Comparison of ENCODE assay signal across 1 cellular context in the genomic region with DNA sequence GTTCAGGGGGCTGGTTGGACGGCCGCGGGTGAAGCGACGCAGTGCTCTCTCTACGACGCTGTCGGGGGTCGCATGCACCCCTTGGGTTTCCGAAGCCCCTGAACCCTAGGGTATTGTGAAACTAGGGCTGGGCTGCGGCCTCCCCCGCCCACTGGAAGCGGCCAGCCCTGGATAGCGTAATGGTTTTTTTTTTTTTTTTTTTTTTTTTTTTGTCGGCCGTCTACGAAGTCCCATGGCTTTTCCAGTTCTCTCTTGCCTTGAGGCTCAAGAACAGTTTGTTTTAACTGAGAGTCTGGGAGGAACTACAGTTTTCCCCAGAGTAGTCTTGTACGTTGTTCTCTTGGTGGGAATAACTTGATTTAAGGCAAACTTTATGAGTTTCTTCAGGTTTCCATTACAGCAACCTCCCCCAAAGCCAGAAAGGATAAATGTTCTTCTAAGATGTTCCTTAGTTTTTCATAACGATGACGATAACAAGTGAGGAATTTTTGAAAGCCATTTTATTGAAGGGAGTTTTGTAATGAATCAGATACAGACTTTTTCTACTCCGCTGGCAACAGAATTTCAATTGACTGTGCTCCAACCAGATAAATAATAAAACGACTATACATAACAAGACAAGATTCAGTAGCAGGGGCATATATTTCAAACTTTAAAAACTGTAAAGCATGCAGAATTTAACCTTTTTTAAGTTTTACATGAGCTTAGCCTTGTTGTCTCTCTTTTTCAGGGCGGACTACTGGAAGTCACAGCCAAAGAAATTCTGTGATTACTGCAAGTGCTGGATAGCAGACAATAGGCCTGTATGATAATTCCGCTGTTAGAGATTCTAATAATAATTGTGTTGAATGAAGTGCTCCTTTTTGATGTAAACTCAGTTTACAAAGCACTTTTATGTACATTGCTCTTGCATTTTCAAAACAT.
TF ChIP-seq lines count a peak whose summit lies in the region.

No MANE protein-coding gene starts in this region.

TF ChIP-seq in K562, 482 proteins besides CTCF, POLR2A, EP300 and RAD21 (continued from another document):
- no peak for TF ChIP-seq NKRF (IDR thresholded peaks at IDR 0.05; ENCODE audit: borderline replicate concordance)
- TF ChIP-seq E2F3 (CRISPR knock-in tag; IDR thresholded peaks at IDR 0.05) = no peak
- TF ChIP-seq MEIS2 (IDR thresholded peaks at IDR 0.05; ENCODE audit: partially characterized antibody) = no peak
- TF ChIP-seq CEBPG (CRISPR knock-in tag; IDR thresholded peaks at IDR 0.05) = peak; percentile 80; the same call in 1 of the 2 replicates
- TF ChIP-seq CEBPG (tag; conservative IDR thresholded peaks at IDR 0.05 in 1 of 2, IDR thresholded peaks at IDR 0.05 in 1 of 2) = peak; percentile 44 to 91; a peak in 3 of 4 replicates
- TF ChIP-seq, protein P1, sequence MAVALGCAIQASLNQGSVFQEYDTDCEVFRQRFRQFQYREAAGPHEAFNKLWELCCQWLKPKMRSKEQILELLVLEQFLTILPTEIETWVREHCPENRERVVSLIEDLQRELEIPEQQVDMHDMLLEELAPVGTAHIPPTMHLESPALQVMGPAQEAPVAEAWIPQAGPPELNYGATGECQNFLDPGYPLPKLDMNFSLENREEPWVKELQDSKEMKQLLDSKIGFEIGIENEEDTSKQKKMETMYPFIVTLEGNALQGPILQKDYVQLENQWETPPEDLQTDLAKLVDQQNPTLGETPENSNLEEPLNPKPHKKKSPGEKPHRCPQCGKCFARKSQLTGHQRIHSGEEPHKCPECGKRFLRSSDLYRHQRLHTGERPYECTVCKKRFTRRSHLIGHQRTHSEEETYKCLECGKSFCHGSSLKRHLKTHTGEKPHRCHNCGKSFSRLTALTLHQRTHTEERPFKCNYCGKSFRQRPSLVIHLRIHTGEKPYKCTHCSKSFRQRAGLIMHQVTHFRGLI (CRISPR knock-in tag; IDR thresholded peaks at IDR 0.05) = no peak
